Comparison of ENCODE assay signal across 9 cellular contexts in genomic region chr10:116729243-116729642, GRCh38.
"Had no signal": no experiment of that assay in that cellular context is flagged by ENCODE, and none has a peak within 500 bp of the region (broad histone marks: within the 10 kb centered on the region; RNA-seq: fewer than 3 reads in every experiment).

No MANE protein-coding gene starts in this region.

- H3K9ac ChIP-seq: GM23248, KMS-11 had no signal

- H3K27ac Mint-ChIP-seq: H9, IgD-negative memory B cell had no signal

- FAIRE-seq: H54 had no signal

- H2AFZ ChIP-seq: GM23248 had no signal

- H3K9me3 Mint-ChIP-seq: H9, IgD-negative memory B cell had no signal

- DNase-seq: GM23248, GOT3, H9, HCEC 1CT, KBM-7 had no signal

- H3K27ac ChIP-seq: GM23248, HL-60, KMS-11 had no signal

- H3K4me3 ChIP-seq: GM23248 had no signal

- H3K4me2 ChIP-seq: KMS-11 had no signal

- H3K4me3 Mint-ChIP-seq: H9, IgD-negative memory B cell had no signal

- H3K4me1 Mint-ChIP-seq: IgD-negative memory B cell had no signal

- H3K36me3 Mint-ChIP-seq: IgD-negative memory B cell had no signal
